Comparison of ENCODE assay signal across 13 cellular contexts in the genomic region with DNA sequence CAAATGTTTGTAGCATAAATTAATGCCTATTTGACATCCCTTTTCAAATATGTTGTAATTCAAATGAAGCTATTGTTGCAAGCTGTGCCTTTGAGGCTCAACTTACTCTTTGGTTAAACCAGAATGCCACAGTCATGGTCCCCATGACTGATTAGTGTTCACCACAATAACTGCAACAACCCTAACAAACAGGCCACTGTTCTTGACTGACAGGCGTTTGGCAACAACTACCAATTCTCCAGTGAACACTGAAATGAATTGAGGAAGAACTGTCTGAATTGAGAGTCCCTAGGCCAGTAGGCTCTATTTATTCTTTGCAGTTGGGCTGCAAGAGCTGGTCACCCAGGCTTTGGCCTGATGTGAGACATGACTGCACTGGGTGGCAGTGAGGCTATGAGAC. TPM values are rescaled to one million over a fixed set of nuclear protein-coding genes. Genes with fewer than 3 reads are reported as not detected.
A peak's percentile ranks its signal among the peaks of the same experiment; 100 is the strongest.
DNase-seq lines count a peak whose midpoint lies in the region; ATAC-seq lines count a peak whose summit lies in the region.
"Had no signal": no experiment of that assay in that cellular context is flagged by ENCODE, and none has a peak within 500 bp of the region (broad histone marks: within the 10 kb centered on the region; RNA-seq: fewer than 3 reads in every experiment).

No MANE protein-coding gene starts in this region.

- peak overlapping the region; percentile 73 for H2AFZ ChIP-seq in neuron (ENCODE audit: low read depth, low read length)

- DNase-seq in GF-D8 (lab: John Stamatoyannopoulos, UW) (peak; percentile 29), MV-4-11 (lab: John Stamatoyannopoulos, UW) (peak; percentile 92), cerebellum (ENCODE audit: low spot score) (peak; percentile 20), NCI-H1436 (lab: John Stamatoyannopoulos, UW) (no peak), SKM-1 (lab: John Stamatoyannopoulos, UW; ENCODE audit: unreplicated experiment) (no peak), NCI-H1092 (lab: John Stamatoyannopoulos, UW) (no peak)
- DNase-seq: activated naive CD4-positive, alpha-beta T cell treated with Interleukin-2 at 50 U/mL for 16 hours; BE2C; DMS79 treated with DMSO at 0.1 percent for 48 hours; stimulated activated naive CD4-positive, alpha-beta T cell; T-helper 9 cell had no signal

- no peak overlapping the region for H3K4me3 ChIP-seq in neuron (ENCODE audit: low read length)

- H3K36me3 ChIP-seq in neuron (ENCODE audit: insufficient read depth, low read length), result no peaks in the 10 kb centered on the region
- H3K36me3 ChIP-seq: BE2C had no signal

- ATAC-seq in GM18907 (IDR thresholded peaks at IDR 0.05; ENCODE audit: unreplicated experiment), result no peak

- H3K27me3 ChIP-seq in neuron (ENCODE audit: insufficient read depth, low read length), result no peaks in the 10 kb centered on the region
- H3K27me3 ChIP-seq: BE2C had no signal

- H3K4me1 ChIP-seq in neuron (ENCODE audit: insufficient read depth, low read length), result peaks cover 27% of the 10 kb centered on the region
- H3K4me1 ChIP-seq: BE2C had no signal

- H3K9me3 ChIP-seq in neuron (ENCODE audit: low read length), result no peaks in the 10 kb centered on the region
- H3K9me3 ChIP-seq: BE2C had no signal

RNA-seq across cellular contexts. Expression of gene TMEM167B, which starts 6.6 kb away (rescaled TPM):
- 32.3 TPM for total RNA-seq in cerebellum

RNA-seq across cellular contexts. Expression of gene TAF13, which starts 8.1 kb away (rescaled TPM):
- total RNA-seq in cerebellum, result 31.0 TPM

RNA-seq across cellular contexts. Expression of gene ELAPOR1, which starts 30.0 kb away (rescaled TPM):
- 6.4 TPM for total RNA-seq in cerebellum

RNA-seq across cellular contexts. Expression of gene WDR47, which starts 42.0 kb away (rescaled TPM):
- 91.6 TPM for total RNA-seq in cerebellum

Comparison
In these comparisons a context has a peak if more than half of its experiments do, and no peak if none do; other contexts are left out.
1. DNase-seq: peak in GF-D8 (single experiment), MV-4-11 (single experiment) and cerebellum (single experiment); none in NCI-H1436 (single experiment), SKM-1 (single experiment) and NCI-H1092 (single experiment).